ENCODE assay signal across 8 cellular contexts in the genomic region with DNA sequence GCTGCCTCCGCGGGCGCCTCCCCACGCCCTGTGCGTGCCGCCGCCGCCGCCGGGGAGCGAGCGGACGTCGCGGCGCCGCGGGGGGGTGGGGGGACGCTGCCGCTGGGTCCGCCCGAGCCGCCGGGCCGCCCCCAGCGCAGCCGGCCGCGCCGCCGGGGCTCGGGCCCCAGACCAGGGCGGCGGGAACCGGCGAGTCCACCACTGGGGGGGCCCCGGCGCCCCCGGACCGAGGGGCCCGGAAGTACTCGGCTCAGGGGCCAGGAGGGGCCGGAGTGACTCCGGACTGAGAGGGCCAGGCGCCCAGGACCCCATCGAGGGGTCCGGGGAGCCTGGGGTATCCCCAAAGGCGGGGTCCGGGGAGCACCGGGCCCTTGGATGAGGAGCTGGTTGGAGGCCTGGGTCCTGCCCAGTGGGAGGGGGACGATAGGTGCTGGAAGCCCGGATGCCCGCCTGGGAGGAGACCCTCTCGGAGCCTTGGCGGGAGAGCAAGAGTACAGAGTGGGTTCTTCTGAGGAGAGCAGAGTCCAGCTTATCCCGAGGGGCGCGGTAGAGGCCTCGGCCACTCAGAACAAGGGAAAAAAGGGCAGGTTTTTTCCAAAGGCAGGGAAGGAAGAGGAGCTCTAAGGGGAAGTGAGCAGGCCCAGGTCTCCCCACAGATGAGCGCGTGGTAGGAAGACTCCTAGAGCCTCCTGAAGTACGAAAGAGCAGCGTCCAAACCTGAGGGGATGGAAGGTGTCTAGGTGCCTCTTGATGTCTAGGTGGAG. TPM values are rescaled to one million over a fixed set of nuclear protein-coding genes. Genes with fewer than 3 reads are reported as not detected.
DNase-seq lines count a peak whose midpoint lies in the region; ATAC-seq and TF ChIP-seq lines count a peak whose summit lies in the region.

No MANE protein-coding gene starts in this region.

- H3K36me3 Mint-ChIP-seq in activated CD4-positive, alpha-beta T cell treated with anti-CD3 and anti-CD28 coated beads for 36 hours (ENCODE audit: low read depth): peaks cover 3% of the 10 kb centered on the region

- no peaks in the 10 kb centered on the region for H3K27me3 Mint-ChIP-seq in activated CD4-positive, alpha-beta T cell treated with anti-CD3 and anti-CD28 coated beads for 36 hours

- intact Hi-C loops in activated CD4-positive, alpha-beta T cell treated with anti-CD3 and anti-CD28 coated beads for 36 hours (cut with DNase I, micrococcal nuclease): loop anchor here (1.0 to 2.0 kb wide), 11 partner anchors 21 to 512 kb away; a partner anchor contains a TSS
- intact Hi-C loops in lower leg skin (cut with DNase I; ENCODE audit: low total_unique reads): no loop called here

- H3K4me1 Mint-ChIP-seq in activated CD4-positive, alpha-beta T cell treated with anti-CD3 and anti-CD28 coated beads for 36 hours: peaks cover 11% of the 10 kb centered on the region

- peak; percentile 61 for ATAC-seq in HG02678 (IDR thresholded peaks at IDR 0.05; ENCODE audit: unreplicated experiment)
- peak; percentile 63 for ATAC-seq in activated CD4-positive, alpha-beta T cell treated with anti-CD3 and anti-CD28 coated beads for 36 hours

- peak overlapping the region; percentile 94 for H3K4me3 ChIP-seq in lower leg skin (ENCODE audit: low read depth, poor library complexity, severe bottlenecking)

- WGBS in lower leg skin, 2 donors: 0 to 1% methylated on average over 27 of the region's 63 CpGs

- POLR2A ChIA-PET in activated CD4-positive, alpha-beta T cell treated with anti-CD3 and anti-CD28 coated beads for 36 hours (lab: Charles Lee): interaction anchor here (0.6 to 3.0 kb wide), 7 partner anchors 13 to 249 kb away, joined by 3 to 96 read pairs (median 22); a partner anchor contains a TSS

- peak overlapping the region; percentile 94 for H3K27ac Mint-ChIP-seq in activated CD4-positive, alpha-beta T cell treated with anti-CD3 and anti-CD28 coated beads for 36 hours

- TF ChIP-seq CTCF in lower leg skin (IDR thresholded peaks at IDR 0.05): no peak

- no peak for TF ChIP-seq POLR2A in lower leg skin (IDR thresholded peaks at IDR 0.05)

- H3K27ac ChIP-seq in cingulate gyrus (ENCODE audit: low read depth, low read length): peak overlapping the region; percentile 91

- no peaks in the 10 kb centered on the region for H3K9me3 Mint-ChIP-seq in activated CD4-positive, alpha-beta T cell treated with anti-CD3 and anti-CD28 coated beads for 36 hours (ENCODE audit: low read depth)

- CTCF ChIA-PET in activated CD4-positive, alpha-beta T cell treated with anti-CD3 and anti-CD28 coated beads for 36 hours (lab: Charles Lee): interaction anchor here (0.7 to 2.3 kb wide), 7 partner anchors 9 to 513 kb away, joined by 3 to 8 read pairs (median 6); a partner anchor contains a TSS

- DNase-seq in NCI-H446 (lab: John Stamatoyannopoulos, UW) (peak; percentile 43 to 84), NCI-H446 treated with DMSO at 0.1 percent for 48 hours (lab: John Stamatoyannopoulos, UW) (no peak), NCI-H146 treated with DMSO at 0.1 percent for 48 hours (lab: John Stamatoyannopoulos, UW; ENCODE audit: unreplicated experiment) (peak; percentile 42), lower leg skin (ENCODE audit: low spot score in 2 of 2) (peak in 1 of 2 donors; percentile 89)
- DNase-seq in activated CD4-positive, alpha-beta T cell treated with anti-CD3 and anti-CD28 coated beads for 36 hours: peak; percentile 58
- peak; percentile 19 to 34 (median 22) for DNase-seq in stimulated activated CD4-positive, alpha-beta T cell treated with anti-CD3 and anti-CD28 coated beads, TNF-alpha, amount 100 ng/mL, for 24 hours (ENCODE audit: low read depth in 3 of 3)

- H3K4me3 Mint-ChIP-seq in activated CD4-positive, alpha-beta T cell treated with anti-CD3 and anti-CD28 coated beads for 36 hours: peak overlapping the region; percentile 84

RNA-seq across cellular contexts. Expression of a gene that starts 0.6 kb away (rescaled TPM):
- 10 to 100 TPM; 20.3 to 25.4 TPM for total RNA-seq in activated CD4-positive, alpha-beta T cell treated with anti-CD3 and anti-CD28 coated beads for 36 hours
- total RNA-seq in lower leg skin: 10 to 100 TPM; 10.8 to 12.0 (median 11.6) TPM

RNA-seq across cellular contexts. Expression of a gene that starts 20.7 kb away (rescaled TPM):
- total RNA-seq in activated CD4-positive, alpha-beta T cell treated with anti-CD3 and anti-CD28 coated beads for 36 hours: not detected
- not detected for total RNA-seq in lower leg skin

RNA-seq across cellular contexts. Expression of a gene that starts 26.3 kb away (rescaled TPM):
- 10 to 100 TPM; 23.8 to 32.5 TPM for total RNA-seq in activated CD4-positive, alpha-beta T cell treated with anti-CD3 and anti-CD28 coated beads for 36 hours
- 10 to 100 TPM; 19.3 to 28.8 (median 24.0) TPM for total RNA-seq in lower leg skin
